Comparison of ENCODE assay signal across 1 cellular context in genomic region chr19:35748106-35749020, GRCh38.
TF ChIP-seq lines count a peak whose summit lies in the region.

Gene LIN37 (plus strand): TSS chr19:35748576. CDS start chr19:35748725, 149 bp downstream.

TF ChIP-seq in HepG2, 621 proteins besides CTCF, POLR2A, EP300 and RAD21 (continued from another document and continues in another):
- TF ChIP-seq HNF1A (IDR thresholded peaks at IDR 0.05; ENCODE audit: low read depth) (peak; percentile 47; the same call in 1 of the 2 replicates), HNF1A (CRISPR knock-in tag; IDR thresholded peaks at IDR 0.05; ENCODE audit: borderline replicate concordance) (peak; percentile 65; the same call in 1 of the 2 replicates), KLF12 (CRISPR knock-in tag; IDR thresholded peaks at IDR 0.05; ENCODE audit: borderline replicate concordance) (peak; percentile 66; the same call in 1 of the 2 replicates), SMAD9 (CRISPR knock-in tag; IDR thresholded peaks at IDR 0.05) (no peak), ZNF20 (CRISPR knock-in tag; IDR thresholded peaks at IDR 0.05) (no peak), ZBTB38 (CRISPR knock-in tag; IDR thresholded peaks at IDR 0.05) (0 out of 2 replicates have a peak, but pooled peaks have one; percentile 36), NFE2L2 (IDR thresholded peaks at IDR 0.05; ENCODE audit: low read length) (no peak), ZNF253 (CRISPR knock-in tag; IDR thresholded peaks at IDR 0.05; ENCODE audit: borderline replicate concordance) (no peak), BHLHE40 (IDR thresholded peaks at IDR 0.05; ENCODE audit: low read length) (no peak), RBM39 (IDR thresholded peaks at IDR 0.05; ENCODE audit: low read depth, low read length, poor library complexity, severe bottlenecking) (no peak), ZBTB20 (CRISPR knock-in tag; IDR thresholded peaks at IDR 0.05; ENCODE audit: borderline replicate concordance, low read depth) (no peak), MIER2 (CRISPR knock-in tag; IDR thresholded peaks at IDR 0.05) (no peak), MEIS1 (CRISPR knock-in tag; IDR thresholded peaks at IDR 0.05; ENCODE audit: borderline replicate concordance) (no peak), SOX6 (IDR thresholded peaks at IDR 0.05) (no peak), SOX6 (CRISPR knock-in tag; IDR thresholded peaks at IDR 0.05) (peak; percentile 50), ZNF3 (CRISPR knock-in tag; IDR thresholded peaks at IDR 0.05) (no peak), HMG20A (CRISPR knock-in tag; IDR thresholded peaks at IDR 0.05; ENCODE audit: borderline replicate concordance) (no peak), ZNF792 (CRISPR knock-in tag; IDR thresholded peaks at IDR 0.05) (no peak), ZNF33A (CRISPR knock-in tag; IDR thresholded peaks at IDR 0.05; ENCODE audit: borderline replicate concordance) (no peak), PRMT3 (CRISPR knock-in tag; IDR thresholded peaks at IDR 0.05; ENCODE audit: borderline replicate concordance, low read depth) (no peak), ZFP36L2 (CRISPR knock-in tag; IDR thresholded peaks at IDR 0.05) (no peak), TBL1XR1 (IDR thresholded peaks at IDR 0.05; ENCODE audit: borderline replicate concordance, low read length, partially characterized antibody) (no peak), ZNF468 (CRISPR knock-in tag; IDR thresholded peaks at IDR 0.05) (no peak), HNF1B (CRISPR knock-in tag; IDR thresholded peaks at IDR 0.05) (peak; percentile 83), ZSCAN20 (CRISPR knock-in tag; IDR thresholded peaks at IDR 0.05; ENCODE audit: borderline replicate concordance) (no peak), CENPX (CRISPR knock-in tag; IDR thresholded peaks at IDR 0.05) (no peak), RORA (CRISPR knock-in tag; IDR thresholded peaks at IDR 0.05) (no peak), ZBTB7A (CRISPR knock-in tag; IDR thresholded peaks at IDR 0.05) (peak; percentile 57; the same call in 1 of the 2 replicates), SP5 (CRISPR knock-in tag; IDR thresholded peaks at IDR 0.05; ENCODE audit: borderline replicate concordance, low read depth) (peak; percentile 80), HIVEP1 (CRISPR knock-in tag; IDR thresholded peaks at IDR 0.05) (peak; percentile 42; the same call in 1 of the 2 replicates), POGK (CRISPR knock-in tag; conservative IDR thresholded peaks at IDR 0.05) (no peak), BCL3 (CRISPR knock-in tag; IDR thresholded peaks at IDR 0.05) (peak; percentile 70; the same call in 1 of the 2 replicates), MATR3 (CRISPR knock-in tag; IDR thresholded peaks at IDR 0.05) (no peak), CHCHD3 (CRISPR knock-in tag; IDR thresholded peaks at IDR 0.05) (no peak), TGIF2 (CRISPR knock-in tag; IDR thresholded peaks at IDR 0.05) (no peak), ZNF615 (CRISPR knock-in tag; IDR thresholded peaks at IDR 0.05; ENCODE audit: borderline replicate concordance) (no peak), GATAD2A (CRISPR knock-in tag; IDR thresholded peaks at IDR 0.05) (peak; percentile 34), PHF21A (CRISPR knock-in tag; IDR thresholded peaks at IDR 0.05) (no peak), ZSCAN12 (CRISPR knock-in tag; IDR thresholded peaks at IDR 0.05) (no peak), ZSCAN21 (CRISPR knock-in tag; IDR thresholded peaks at IDR 0.05; ENCODE audit: borderline replicate concordance) (no peak), NBN (conservative IDR thresholded peaks at IDR 0.05) (no peak), BRCA1 (CRISPR knock-in tag; IDR thresholded peaks at IDR 0.05) (no peak), HDAC1 (CRISPR knock-in tag; IDR thresholded peaks at IDR 0.05) (peak; percentile 78; the same call in 1 of the 2 replicates)
- TF ChIP-seq, protein P1, sequence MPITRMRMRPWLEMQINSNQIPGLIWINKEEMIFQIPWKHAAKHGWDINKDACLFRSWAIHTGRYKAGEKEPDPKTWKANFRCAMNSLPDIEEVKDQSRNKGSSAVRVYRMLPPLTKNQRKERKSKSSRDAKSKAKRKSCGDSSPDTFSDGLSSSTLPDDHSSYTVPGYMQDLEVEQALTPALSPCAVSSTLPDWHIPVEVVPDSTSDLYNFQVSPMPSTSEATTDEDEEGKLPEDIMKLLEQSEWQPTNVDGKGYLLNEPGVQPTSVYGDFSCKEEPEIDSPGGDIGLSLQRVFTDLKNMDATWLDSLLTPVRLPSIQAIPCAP (CRISPR knock-in tag; IDR thresholded peaks at IDR 0.05; ENCODE audit: low read depth) = no peak
- TF ChIP-seq, protein P2, sequence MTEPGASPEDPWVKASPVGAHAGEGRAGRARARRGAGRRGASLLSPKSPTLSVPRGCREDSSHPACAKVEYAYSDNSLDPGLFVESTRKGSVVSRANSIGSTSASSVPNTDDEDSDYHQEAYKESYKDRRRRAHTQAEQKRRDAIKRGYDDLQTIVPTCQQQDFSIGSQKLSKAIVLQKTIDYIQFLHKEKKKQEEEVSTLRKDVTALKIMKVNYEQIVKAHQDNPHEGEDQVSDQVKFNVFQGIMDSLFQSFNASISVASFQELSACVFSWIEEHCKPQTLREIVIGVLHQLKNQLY (CRISPR knock-in tag; IDR thresholded peaks at IDR 0.05) = no peak
- TF ChIP-seq, protein P3, sequence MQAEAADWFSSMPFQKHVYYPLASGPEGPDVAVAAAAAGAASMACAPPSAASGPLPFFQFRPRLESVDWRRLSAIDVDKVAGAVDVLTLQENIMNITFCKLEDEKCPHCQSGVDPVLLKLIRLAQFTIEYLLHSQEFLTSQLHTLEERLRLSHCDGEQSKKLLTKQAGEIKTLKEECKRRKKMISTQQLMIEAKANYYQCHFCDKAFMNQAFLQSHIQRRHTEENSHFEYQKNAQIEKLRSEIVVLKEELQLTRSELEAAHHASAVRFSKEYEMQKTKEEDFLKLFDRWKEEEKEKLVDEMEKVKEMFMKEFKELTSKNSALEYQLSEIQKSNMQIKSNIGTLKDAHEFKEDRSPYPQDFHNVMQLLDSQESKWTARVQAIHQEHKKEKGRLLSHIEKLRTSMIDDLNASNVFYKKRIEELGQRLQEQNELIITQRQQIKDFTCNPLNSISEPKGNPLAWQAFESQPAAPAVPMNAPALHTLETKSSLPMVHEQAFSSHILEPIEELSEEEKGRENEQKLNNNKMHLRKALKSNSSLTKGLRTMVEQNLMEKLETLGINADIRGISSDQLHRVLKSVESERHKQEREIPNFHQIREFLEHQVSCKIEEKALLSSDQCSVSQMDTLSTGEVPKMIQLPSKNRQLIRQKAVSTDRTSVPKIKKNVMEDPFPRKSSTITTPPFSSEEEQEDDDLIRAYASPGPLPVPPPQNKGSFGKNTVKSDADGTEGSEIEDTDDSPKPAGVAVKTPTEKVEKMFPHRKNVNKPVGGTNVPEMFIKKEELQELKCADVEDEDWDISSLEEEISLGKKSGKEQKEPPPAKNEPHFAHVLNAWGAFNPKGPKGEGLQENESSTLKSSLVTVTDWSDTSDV (CRISPR knock-in tag; IDR thresholded peaks at IDR 0.05) = no peak
- TF ChIP-seq, protein P4, sequence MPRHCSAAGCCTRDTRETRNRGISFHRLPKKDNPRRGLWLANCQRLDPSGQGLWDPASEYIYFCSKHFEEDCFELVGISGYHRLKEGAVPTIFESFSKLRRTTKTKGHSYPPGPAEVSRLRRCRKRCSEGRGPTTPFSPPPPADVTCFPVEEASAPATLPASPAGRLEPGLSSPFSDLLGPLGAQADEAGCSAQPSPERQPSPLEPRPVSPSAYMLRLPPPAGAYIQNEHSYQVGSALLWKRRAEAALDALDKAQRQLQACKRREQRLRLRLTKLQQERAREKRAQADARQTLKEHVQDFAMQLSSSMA (CRISPR knock-in tag; IDR thresholded peaks at IDR 0.05) = no peak
- TF ChIP-seq, protein P5, sequence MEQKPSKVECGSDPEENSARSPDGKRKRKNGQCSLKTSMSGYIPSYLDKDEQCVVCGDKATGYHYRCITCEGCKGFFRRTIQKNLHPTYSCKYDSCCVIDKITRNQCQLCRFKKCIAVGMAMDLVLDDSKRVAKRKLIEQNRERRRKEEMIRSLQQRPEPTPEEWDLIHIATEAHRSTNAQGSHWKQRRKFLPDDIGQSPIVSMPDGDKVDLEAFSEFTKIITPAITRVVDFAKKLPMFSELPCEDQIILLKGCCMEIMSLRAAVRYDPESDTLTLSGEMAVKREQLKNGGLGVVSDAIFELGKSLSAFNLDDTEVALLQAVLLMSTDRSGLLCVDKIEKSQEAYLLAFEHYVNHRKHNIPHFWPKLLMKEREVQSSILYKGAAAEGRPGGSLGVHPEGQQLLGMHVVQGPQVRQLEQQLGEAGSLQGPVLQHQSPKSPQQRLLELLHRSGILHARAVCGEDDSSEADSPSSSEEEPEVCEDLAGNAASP (CRISPR knock-in tag; IDR thresholded peaks at IDR 0.05; ENCODE audit: borderline replicate concordance) = peak; percentile 33; the same call in 1 of the 2 replicates
- TF ChIP-seq, protein P6, sequence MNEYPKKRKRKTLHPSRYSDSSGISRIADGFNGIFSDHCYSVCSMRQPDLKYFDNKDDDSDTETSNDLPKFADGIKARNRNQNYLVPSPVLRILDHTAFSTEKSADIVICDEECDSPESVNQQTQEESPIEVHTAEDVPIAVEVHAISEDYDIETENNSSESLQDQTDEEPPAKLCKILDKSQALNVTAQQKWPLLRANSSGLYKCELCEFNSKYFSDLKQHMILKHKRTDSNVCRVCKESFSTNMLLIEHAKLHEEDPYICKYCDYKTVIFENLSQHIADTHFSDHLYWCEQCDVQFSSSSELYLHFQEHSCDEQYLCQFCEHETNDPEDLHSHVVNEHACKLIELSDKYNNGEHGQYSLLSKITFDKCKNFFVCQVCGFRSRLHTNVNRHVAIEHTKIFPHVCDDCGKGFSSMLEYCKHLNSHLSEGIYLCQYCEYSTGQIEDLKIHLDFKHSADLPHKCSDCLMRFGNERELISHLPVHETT (CRISPR knock-in tag; conservative IDR thresholded peaks at IDR 0.05) = no peak; the same call in 1 of the 2 replicates
- TF ChIP-seq, protein P7, sequence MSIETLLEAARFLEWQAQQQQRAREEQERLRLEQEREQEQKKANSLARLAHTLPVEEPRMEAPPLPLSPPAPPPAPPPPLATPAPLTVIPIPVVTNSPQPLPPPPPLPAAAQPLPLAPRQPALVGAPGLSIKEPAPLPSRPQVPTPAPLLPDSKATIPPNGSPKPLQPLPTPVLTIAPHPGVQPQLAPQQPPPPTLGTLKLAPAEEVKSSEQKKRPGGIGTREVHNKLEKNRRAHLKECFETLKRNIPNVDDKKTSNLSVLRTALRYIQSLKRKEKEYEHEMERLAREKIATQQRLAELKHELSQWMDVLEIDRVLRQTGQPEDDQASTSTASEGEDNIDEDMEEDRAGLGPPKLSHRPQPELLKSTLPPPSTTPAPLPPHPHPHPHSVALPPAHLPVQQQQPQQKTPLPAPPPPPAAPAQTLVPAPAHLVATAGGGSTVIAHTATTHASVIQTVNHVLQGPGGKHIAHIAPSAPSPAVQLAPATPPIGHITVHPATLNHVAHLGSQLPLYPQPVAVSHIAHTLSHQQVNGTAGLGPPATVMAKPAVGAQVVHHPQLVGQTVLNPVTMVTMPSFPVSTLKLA (IDR thresholded peaks at IDR 0.05) = peak; percentile 53; the same call in 1 of the 2 replicates
